In genomic region chr17:9105068-9105868, GRCh38 we compare ENCODE assay signal across 20 cellular contexts.
DNase-seq lines count a peak whose midpoint lies in the region; ATAC-seq and TF ChIP-seq lines count a peak whose summit lies in the region.
"Had no signal": no experiment of that assay in that cellular context is flagged by ENCODE, and none has a peak within 500 bp of the region (broad histone marks: within the 10 kb centered on the region; RNA-seq: fewer than 3 reads in every experiment).

No MANE protein-coding gene starts in this region.

- no peak overlapping the region for H3K4me3 Mint-ChIP-seq in WTC11
- H3K4me3 Mint-ChIP-seq in neural progenitor cell, result no peak overlapping the region
- H3K4me3 Mint-ChIP-seq: B cell; CD8-positive, alpha-beta memory T cell had no signal

- H3K4me1 ChIP-seq in A673 (ENCODE audit: insufficient read depth, low read length, poor library complexity, severe bottlenecking) (peaks cover 8% of the 10 kb centered on the region), left ventricle myocardium inferior (peaks cover 34% of the 10 kb centered on the region), neural progenitor cell (peaks cover 13% of the 10 kb centered on the region), body of pancreas (peaks cover 27% of the 10 kb centered on the region)

- no peaks in the 10 kb centered on the region for H4K20me1 ChIP-seq in neural progenitor cell (ENCODE audit: low read depth)

- no peak overlapping the region for H3K9ac ChIP-seq in neural progenitor cell

- intact Hi-C loops in A673 (cut with micrococcal nuclease; ENCODE audit: unreplicated experiment), result no loop called here
- intact Hi-C loops in left ventricle myocardium inferior (cut with micrococcal nuclease), result no loop called here
- intact Hi-C loops in body of pancreas (cut with DNase I), result no loop called here

- H3K27me3 Mint-ChIP-seq in WTC11 (ENCODE audit: low read depth) (peaks cover 3% of the 10 kb centered on the region), neural progenitor cell (ENCODE audit: insufficient read depth, low read depth) (peaks cover 4% of the 10 kb centered on the region)

- no peak overlapping the region for H3K4me3 ChIP-seq in A673 (ENCODE audit: low read depth, low read length, poor library complexity, severe bottlenecking)
- H3K4me3 ChIP-seq in left ventricle myocardium inferior, result peak overlapping the region; percentile 36
- H3K4me3 ChIP-seq in neural progenitor cell, result no peak overlapping the region
- no peak overlapping the region for H3K4me3 ChIP-seq in body of pancreas

- H3K9me3 Mint-ChIP-seq in WTC11, result peaks cover 18% of the 10 kb centered on the region
- no peaks in the 10 kb centered on the region for H3K9me3 Mint-ChIP-seq in neural progenitor cell

- TF ChIP-seq CTCF in A673 (conservative IDR thresholded peaks at IDR 0.05; ENCODE audit: low read depth, low read length), result no peak
- no peak for TF ChIP-seq CTCF in WTC11 (IDR thresholded peaks at IDR 0.05)
- TF ChIP-seq CTCF in left ventricle myocardium inferior (IDR thresholded peaks at IDR 0.05; ENCODE audit: borderline replicate concordance), result no peak
- TF ChIP-seq CTCF in neural progenitor cell (IDR thresholded peaks at IDR 0.05), result no peak
- no peak for TF ChIP-seq CTCF in body of pancreas (IDR thresholded peaks at IDR 0.05)

- H3K27ac Mint-ChIP-seq in WTC11, result peak overlapping the region; percentile 73; the same call in 1 of the 2 replicates
- H3K27ac Mint-ChIP-seq in neural progenitor cell, result no peak overlapping the region
- H3K27ac Mint-ChIP-seq: B cell; CD8-positive, alpha-beta memory T cell had no signal

- no peak for TF ChIP-seq POLR2A in body of pancreas (IDR thresholded peaks at IDR 0.05)

- 74 to 77% methylated on average over 6 to 9 of the region's 9 CpGs for WGBS in body of pancreas, 2 donors

- H3K9me3 ChIP-seq in A673 (ENCODE audit: low read depth, low read length, poor library complexity, severe bottlenecking), result no peaks in the 10 kb centered on the region
- H3K9me3 ChIP-seq in left ventricle myocardium inferior (replicated peaks), result no peaks in the 10 kb centered on the region
- H3K9me3 ChIP-seq in neural progenitor cell (ENCODE audit: low read depth), result no peaks in the 10 kb centered on the region
- no peaks in the 10 kb centered on the region for H3K9me3 ChIP-seq in body of pancreas

- CTCF ChIA-PET in A673 (lab: Charles Lee), result interaction anchor here (0.5 kb wide), 1 partner anchor 170 kb away, joined by 3 read pairs; no protein-coding TSS in a partner anchor
- CTCF ChIA-PET in WTC11 (lab: Charles Lee), result interaction anchor here (0.6 to 1.4 kb wide), 2 partner anchors 47 to 57 kb away, joined by 3 to 6 read pairs; no protein-coding TSS in a partner anchor

- DNase-seq in A673 (ENCODE audit: low spot score) (peak; percentile 60), WTC11 (ENCODE audit: low spot score) (no peak), left ventricle myocardium inferior (no peak), neural progenitor cell (ENCODE audit: low spot score) (no peak), NCI-H345 (lab: John Stamatoyannopoulos, UW) (no peak), inferior parietal cortex (ENCODE audit: extremely low spot score) (no peak), body of pancreas (no peak), RPMI8226 (no peak)
- DNase-seq: ACHN; CD8-positive, alpha-beta memory T cell; DMS 273 treated with DMSO at 0.1 percent for 48 hours; KBM-7; NCI-H1048; NCI-H146; NCI-H2081 treated with DMSO at 0.1 percent for 48 hours; NCI-H446 treated with DMSO at 0.1 percent for 48 hours; NCI-H748 treated with DMSO at 0.1 percent for 48 hours; SIG-M5 had no signal

- BruUV-seq in A673 (replicated peaks; lab: Mats Ljungman, UMichigan), result no TSS peak

- POLR2A ChIA-PET in A673 (lab: Charles Lee; ENCODE audit: low non-redundant PET), result no interaction called here
- POLR2A ChIA-PET in WTC11 (lab: Charles Lee), result no interaction called here

- peaks cover 8% of the 10 kb centered on the region for H3K36me3 Mint-ChIP-seq in WTC11
- H3K36me3 Mint-ChIP-seq in neural progenitor cell, result no peaks in the 10 kb centered on the region

- no peaks in the 10 kb centered on the region for H3K36me3 ChIP-seq in A673 (ENCODE audit: insufficient read depth, low read length, poor library complexity, severe bottlenecking)
- no peaks in the 10 kb centered on the region for H3K36me3 ChIP-seq in left ventricle myocardium inferior
- H3K36me3 ChIP-seq in neural progenitor cell, result no peaks in the 10 kb centered on the region
- no peaks in the 10 kb centered on the region for H3K36me3 ChIP-seq in body of pancreas (replicated peaks in 1 of 2; ENCODE audit: insufficient read depth in 1 of 2, low read depth in 2 of 2)

- peak overlapping the region; percentile 18 for H3K4me2 ChIP-seq in neural progenitor cell

- H3K4me1 Mint-ChIP-seq in WTC11 (peaks cover 50% of the 10 kb centered on the region), neural progenitor cell (peaks cover 6% of the 10 kb centered on the region)
- H3K4me1 Mint-ChIP-seq: CD8-positive, alpha-beta memory T cell had no signal

- no peaks in the 10 kb centered on the region for H3K79me2 ChIP-seq in neural progenitor cell (ENCODE audit: low read depth)

- H2AFZ ChIP-seq in neural progenitor cell (replicated peaks), result no peak overlapping the region

- no peak for ATAC-seq in WTC11
- ATAC-seq in body of pancreas, result no peak
- ATAC-seq: Panc1 had no signal

- H3F3A ChIP-seq in neural progenitor cell (ENCODE audit: low read depth), result no peaks in the 10 kb centered on the region

- peak overlapping the region; percentile 69 for H3K27ac ChIP-seq in A673 (ENCODE audit: low read depth, low read length, poor library complexity, severe bottlenecking)
- peak overlapping the region; percentile 87 for H3K27ac ChIP-seq in left ventricle myocardium inferior (replicated peaks)
- no peak overlapping the region for H3K27ac ChIP-seq in neural progenitor cell
- H3K27ac ChIP-seq in body of pancreas, result peak overlapping the region in 1 of 4 donors; percentile 15

- no peaks in the 10 kb centered on the region for H3K27me3 ChIP-seq in A673 (replicated peaks; ENCODE audit: insufficient read depth, low read depth, low read length, poor library complexity)
- no peaks in the 10 kb centered on the region for H3K27me3 ChIP-seq in left ventricle myocardium inferior (ENCODE audit: low read depth)
- no peaks in the 10 kb centered on the region for H3K27me3 ChIP-seq in neural progenitor cell
- H3K27me3 ChIP-seq in body of pancreas, result no peaks in the 10 kb centered on the region

TF ChIP-seq in WTC11, 78 proteins besides CTCF, POLR2A, EP300 and RAD21:
- TF ChIP-seq ESRRA (CRISPR knock-in tag; IDR thresholded peaks at IDR 0.05; ENCODE audit: borderline replicate concordance) (no peak), ETV6 (CRISPR knock-in tag; IDR thresholded peaks at IDR 0.05) (no peak)
